In genomic region chr12:114858388-114859146, GRCh38 we compare ENCODE assay signal across 19 cellular contexts.
DNase-seq lines count a peak whose midpoint lies in the region; ATAC-seq, FAIRE-seq and TF ChIP-seq lines count a peak whose summit lies in the region.
"Had no signal": no experiment of that assay in that cellular context is flagged by ENCODE, and none has a peak within 500 bp of the region (broad histone marks: within the 10 kb centered on the region; RNA-seq: fewer than 3 reads in every experiment).

No MANE protein-coding gene starts in this region.

- H3K4me1 Mint-ChIP-seq in activated naive CD8-positive, alpha-beta T cell treated with anti-CD3 and anti-CD28 coated beads, Interleukin-2, amount 50 U/mL, for 24 hours: no peaks in the 10 kb centered on the region
- H3K4me1 Mint-ChIP-seq: activated CD4-positive, alpha-beta T cell treated with anti-CD3 and anti-CD28 coated beads, Interleukin-2, amount 10 ng/mL, durations not matched to agents 7 days and 5 days; activated naive CD8-positive, alpha-beta T cell treated with anti-CD3 and anti-CD28 coated beads, Interleukin-2, amount 10 ng/mL, durations not matched to agents 7 days and 5 days; naive thymus-derived CD4-positive, alpha-beta T cell had no signal

- peak; percentile 86 for ATAC-seq in HepG2
- no peak for ATAC-seq in GM18858 (IDR thresholded peaks at IDR 0.05; ENCODE audit: unreplicated experiment)
- ATAC-seq in activated naive CD8-positive, alpha-beta T cell treated with anti-CD3 and anti-CD28 coated beads, Interleukin-2, amount 50 U/mL, for 24 hours: no peak
- ATAC-seq: left lung; naive thymus-derived CD4-positive, alpha-beta T cell had no signal

- no peaks in the 10 kb centered on the region for H3K36me3 ChIP-seq in HepG2 (replicated peaks in 1 of 2; ENCODE audit: control insufficient read depth in 1 of 2, insufficient read depth in 2 of 2, low read length in 2 of 2)
- H3K36me3 ChIP-seq: left lung had no signal

- H3K27me3 ChIP-seq in HepG2 (ENCODE audit: control insufficient read depth in 1 of 2, insufficient read depth in 2 of 2, low read length in 2 of 2): no peaks in the 10 kb centered on the region
- H3K27me3 ChIP-seq: left lung had no signal

- H3K4me3 ChIP-seq in cardiac fibroblast (replicated peaks in 1 of 2; ENCODE audit: low read depth in 2 of 2, low read length in 2 of 2): no peak overlapping the region
- H3K4me3 ChIP-seq in HepG2 (replicated peaks in 1 of 3; ENCODE audit: insufficient read depth in 1 of 3, low read depth in 2 of 3, low read length in 3 of 3): no peak overlapping the region
- H3K4me3 ChIP-seq: left lung had no signal

- WGBS in HepG2 (ENCODE audit: low lambda C conversion rate): 2% methylated on average over 7 of the region's 7 CpGs

- no peaks in the 10 kb centered on the region for H3K36me3 Mint-ChIP-seq in activated naive CD8-positive, alpha-beta T cell treated with anti-CD3 and anti-CD28 coated beads, Interleukin-2, amount 50 U/mL, for 24 hours (ENCODE audit: low read depth)
- H3K36me3 Mint-ChIP-seq: activated naive CD8-positive, alpha-beta T cell treated with anti-CD3 and anti-CD28 coated beads, Interleukin-2, amount 10 ng/mL, durations not matched to agents 7 days and 5 days; naive thymus-derived CD4-positive, alpha-beta T cell had no signal

- no peaks in the 10 kb centered on the region for H3K27me3 Mint-ChIP-seq in activated naive CD8-positive, alpha-beta T cell treated with anti-CD3 and anti-CD28 coated beads, Interleukin-2, amount 50 U/mL, for 24 hours
- H3K27me3 Mint-ChIP-seq: activated CD4-positive, alpha-beta T cell treated with anti-CD3 and anti-CD28 coated beads, Interleukin-2, amount 10 ng/mL, durations not matched to agents 7 days and 5 days; activated naive CD8-positive, alpha-beta T cell treated with anti-CD3 and anti-CD28 coated beads, Interleukin-2, amount 10 ng/mL, durations not matched to agents 7 days and 5 days; naive thymus-derived CD4-positive, alpha-beta T cell had no signal

- peaks cover 31% of the 10 kb centered on the region for H3K9me3 Mint-ChIP-seq in activated naive CD8-positive, alpha-beta T cell treated with anti-CD3 and anti-CD28 coated beads, Interleukin-2, amount 50 U/mL, for 24 hours

- POLR2A ChIA-PET in HepG2 (lab: Yijun Ruan, JAX): no interaction called here

- H3K4me1 ChIP-seq in HepG2 (ENCODE audit: insufficient read depth, low read length): peaks cover 11% of the 10 kb centered on the region
- H3K4me1 ChIP-seq: left lung had no signal

- no peaks in the 10 kb centered on the region for H3K79me2 ChIP-seq in HepG2 (ENCODE audit: insufficient read depth, low read length)

- peak; percentile 89 for FAIRE-seq in HepG2 (lab: Jason Lieb, UNC)

- no peak for TF ChIP-seq POLR2A in HepG2 (IDR thresholded peaks at IDR 0.05; ENCODE audit: insufficient read depth in 1 of 2, low read depth in 2 of 2, low read length in 2 of 2)

- TF ChIP-seq EP300 in HepG2 (IDR thresholded peaks at IDR 0.05; ENCODE audit: low read depth in 2 of 2, low read length in 2 of 2): peak in 1 of 2 experiments; percentile 57; a peak in 2 of 4 replicates
- no peak for TF ChIP-seq EP300 in HepG2 (CRISPR knock-in tag; IDR thresholded peaks at IDR 0.05; ENCODE audit: borderline replicate concordance)

- intact Hi-C loops in HepG2 (cut with micrococcal nuclease; ENCODE audit: unreplicated experiment): no loop called here

- in situ Hi-C loops in HepG2 (cut with HindIII; ENCODE audit: extremely low pct_ligation_motif_present, low pct_unique_long_range_greater_than_20kb): no loop called here

- H3K27ac Mint-ChIP-seq in activated naive CD8-positive, alpha-beta T cell treated with anti-CD3 and anti-CD28 coated beads, Interleukin-2, amount 50 U/mL, for 24 hours: no peak overlapping the region
- H3K27ac Mint-ChIP-seq: activated CD4-positive, alpha-beta T cell treated with anti-CD3 and anti-CD28 coated beads, Interleukin-2, amount 10 ng/mL, durations not matched to agents 7 days and 5 days; activated naive CD8-positive, alpha-beta T cell treated with anti-CD3 and anti-CD28 coated beads, Interleukin-2, amount 10 ng/mL, durations not matched to agents 7 days and 5 days; naive thymus-derived CD4-positive, alpha-beta T cell; T-helper 2 cell treated with Interferon-gamma antibody and Interleukin-4, amounts not matched to agents 5 μg/mL and 100 μg/mL, for 36 hours had no signal

- H3K4me2 ChIP-seq in HepG2 (ENCODE audit: low read depth, low read length): peak overlapping the region; percentile 36; the same call in 1 of the 2 replicates

- H4K20me1 ChIP-seq in HepG2 (ENCODE audit: insufficient read depth, low read length): no peaks in the 10 kb centered on the region

- CTCF ChIA-PET in HepG2 (lab: Yijun Ruan, JAX; ENCODE audit: low intra/inter-chr PET ratio, low total read pairs): no interaction called here

- no peaks in the 10 kb centered on the region for H3K9me3 ChIP-seq in HepG2 (ENCODE audit: low read length)

- BruUV-seq in HepG2 (replicated peaks; lab: Mats Ljungman, UMichigan): no TSS peak

- H3K9ac ChIP-seq in HepG2 (ENCODE audit: insufficient read depth, low read depth, low read length): no peak overlapping the region

- DNase-seq in HuH-7 (ENCODE audit: low spot score) (peak; percentile 32), cardiac fibroblast (ENCODE audit: low read depth in 2 of 2) (no peak), HepG2 (ENCODE audit: low spot score) (peak; percentile 43), ureter (ENCODE audit: low spot score) (no peak), Ammon's horn (ENCODE audit: low spot score) (no peak)
- DNase-seq in activated naive CD8-positive, alpha-beta T cell treated with anti-CD3 and anti-CD28 coated beads, Interleukin-2, amount 50 U/mL, for 24 hours: no peak
- DNase-seq: activated CD4-positive, alpha-beta T cell treated with anti-CD3 and anti-CD28 coated beads, Interleukin-2, amount 10 ng/mL, durations not matched to agents 7 days and 5 days; activated naive CD8-positive, alpha-beta T cell treated with anti-CD3 and anti-CD28 coated beads, Interleukin-2, amount 10 ng/mL, durations not matched to agents 7 days and 5 days; activated T-cell treated with anti-CD3 and anti-CD28 coated beads, Interleukin-2, amount 50 U/mL, for 1 hour; hypothalamus; left lung; naive thymus-derived CD4-positive, alpha-beta T cell; NCI-H2029; NCI-H774; SHP77 treated with DMSO at 0.1 percent for 48 hours; substantia nigra had no signal

- H2AFZ ChIP-seq in HepG2 (ENCODE audit: low read length): no peak overlapping the region

- no peak overlapping the region for H3K4me3 Mint-ChIP-seq in activated naive CD8-positive, alpha-beta T cell treated with anti-CD3 and anti-CD28 coated beads, Interleukin-2, amount 50 U/mL, for 24 hours
- H3K4me3 Mint-ChIP-seq: activated CD4-positive, alpha-beta T cell treated with anti-CD3 and anti-CD28 coated beads, Interleukin-2, amount 10 ng/mL, durations not matched to agents 7 days and 5 days; activated naive CD8-positive, alpha-beta T cell treated with anti-CD3 and anti-CD28 coated beads, Interleukin-2, amount 10 ng/mL, durations not matched to agents 7 days and 5 days; naive thymus-derived CD4-positive, alpha-beta T cell; T-helper 2 cell treated with Interferon-gamma antibody and Interleukin-4, amounts not matched to agents 5 μg/mL and 100 μg/mL, for 36 hours had no signal

- TF ChIP-seq CTCF in 22Rv1 (IDR thresholded peaks at IDR 0.05) (peak; percentile 40), cardiac fibroblast (IDR thresholded peaks at IDR 0.05; ENCODE audit: low read depth, low read length) (peak; percentile 31), HepG2 (CRISPR knock-in tag; IDR thresholded peaks at IDR 0.05) (peak; percentile 50)

- H3K27ac ChIP-seq in 22Rv1 (no peak overlapping the region), HepG2 (ENCODE audit: extremely low read length, insufficient read depth, low read length) (no peak overlapping the region)
- H3K27ac ChIP-seq: left lung had no signal

- no peak for TF ChIP-seq RAD21 in HepG2 (CRISPR knock-in tag; IDR thresholded peaks at IDR 0.05)

TF ChIP-seq in HepG2, 621 proteins besides CTCF, POLR2A, EP300 and RAD21 (continues in another document):
- TF ChIP-seq PHF5A (CRISPR knock-in tag; IDR thresholded peaks at IDR 0.05; ENCODE audit: low read depth, unreplicated experiment) (no peak), HDAC2 (CRISPR knock-in tag; IDR thresholded peaks at IDR 0.05) (peak; percentile 60; the same call in 1 of the 2 replicates), ZNF770 (CRISPR knock-in tag; IDR thresholded peaks at IDR 0.05) (no peak), PCBP1 (IDR thresholded peaks at IDR 0.05; ENCODE audit: borderline replicate concordance, low read depth, low read length) (no peak), U2AF1 (optimal IDR thresholded peaks at IDR 0.05; ENCODE audit: low read depth, low read length) (no peak), TERF1 (CRISPR knock-in tag; IDR thresholded peaks at IDR 0.05) (no peak), BRCA1 (CRISPR knock-in tag; IDR thresholded peaks at IDR 0.05) (no peak), ATF1 (CRISPR knock-in tag; IDR thresholded peaks at IDR 0.05) (no peak), ZNF709 (CRISPR knock-in tag; IDR thresholded peaks at IDR 0.05) (no peak), ATM (IDR thresholded peaks at IDR 0.05; ENCODE audit: borderline replicate concordance) (no peak), ZFP41 (CRISPR knock-in tag; IDR thresholded peaks at IDR 0.05; ENCODE audit: borderline replicate concordance) (no peak)

Comparison
In these comparisons a context has a peak if more than half of its experiments do, and no peak if none do; other contexts are left out.
1. DNase-seq: peak in HuH-7 (single experiment) and HepG2 (single experiment); none in cardiac fibroblast (0 of 2), ureter (single experiment), Ammon's horn (single experiment) and activated naive CD8-positive, alpha-beta T cell treated with anti-CD3 and anti-CD28 coated beads, Interleukin-2, amount 50 U/mL, for 24 hours (single experiment).
2. Peak in every context shown above with its lines, with median percentiles within 50 percentile points of each other: CTCF ChIP-seq.